21 cellular contexts compared by ENCODE assay signal in the genomic region with DNA sequence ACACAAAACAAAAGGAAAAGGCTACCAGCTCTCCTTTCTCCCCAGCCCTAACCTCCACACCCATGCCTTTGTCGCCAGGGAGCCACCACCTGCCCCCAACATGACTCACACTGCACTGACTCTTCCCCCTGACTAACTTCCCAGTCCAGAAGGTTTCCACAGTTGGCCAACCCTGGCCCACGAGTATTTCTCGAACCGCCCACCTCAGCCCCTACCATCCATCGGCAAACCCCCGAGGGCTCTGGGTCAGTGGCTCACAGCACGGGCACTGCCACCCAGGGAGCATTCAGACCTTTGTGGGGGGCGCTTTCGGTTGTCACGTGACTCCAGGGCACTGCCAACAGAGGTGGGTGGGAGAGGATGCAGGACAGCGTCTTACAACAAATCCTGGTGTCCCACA.
A peak's percentile ranks its signal among the peaks of the same experiment; 100 is the strongest.
DNase-seq lines count a peak whose midpoint lies in the region; ATAC-seq, FAIRE-seq and TF ChIP-seq lines count a peak whose summit lies in the region.
"Had no signal": no experiment of that assay in that cellular context is flagged by ENCODE, and none has a peak within 500 bp of the region (broad histone marks: within the 10 kb centered on the region; RNA-seq: fewer than 3 reads in every experiment).

No MANE protein-coding gene starts in this region.

- no TSS peak for BruUV-seq in K562 (replicated peaks; lab: Mats Ljungman, UMichigan)

- TF ChIP-seq EP300 in K562 (IDR thresholded peaks at IDR 0.05; ENCODE audit: low read length) = no peak

- H3K36me3 ChIP-seq in K562 (ENCODE audit: control insufficient read depth, insufficient read depth, low read length) = no peaks in the 10 kb centered on the region
- H3K36me3 ChIP-seq in naive thymus-derived CD4-positive, alpha-beta T cell (ENCODE audit: control insufficient read depth in 2 of 3, insufficient read depth in 3 of 3, low read length in 3 of 3) = no peaks in the 10 kb centered on the region
- H3K36me3 ChIP-seq: left lung, ovary, sigmoid colon, vagina had no signal

- H3K27ac Mint-ChIP-seq in nephron = peak overlapping the region; percentile 29 to 45 (median 33)
- no peak overlapping the region for H3K27ac Mint-ChIP-seq in activated naive CD8-positive, alpha-beta T cell treated with anti-CD3 and anti-CD28 coated beads for 36 hours
- H3K27ac Mint-ChIP-seq in naive thymus-derived CD4-positive, alpha-beta T cell = no peak overlapping the region
- H3K27ac Mint-ChIP-seq: activated B cell treated with CpG ODN at 0.5 μM for 24 hours; activated CD8-positive, alpha-beta T cell treated with anti-CD3 and anti-CD28 coated beads for 36 hours; activated naive CD8-positive, alpha-beta T cell; stimulated activated naive CD8-positive, alpha-beta T cell treated with anti-CD3 and anti-CD28 coated beads, Interleukin-15, Interleukin-2, amounts not matched to agents 100 ng/mL and 50 ng/mL, for 24 hours had no signal

- H3K36me3 Mint-ChIP-seq in nephron (ENCODE audit: low read depth) = no peaks in the 10 kb centered on the region
- no peaks in the 10 kb centered on the region for H3K36me3 Mint-ChIP-seq in activated naive CD8-positive, alpha-beta T cell treated with anti-CD3 and anti-CD28 coated beads for 36 hours
- H3K36me3 Mint-ChIP-seq in naive thymus-derived CD4-positive, alpha-beta T cell = no peaks in the 10 kb centered on the region
- H3K36me3 Mint-ChIP-seq: activated naive CD8-positive, alpha-beta T cell; brain had no signal

- no peaks in the 10 kb centered on the region for H3K4me1 ChIP-seq in K562 (replicated peaks in 1 of 2; ENCODE audit: control insufficient read depth in 2 of 2, insufficient read depth in 2 of 2, low read length in 2 of 2)
- H3K4me1 ChIP-seq in naive thymus-derived CD4-positive, alpha-beta T cell (ENCODE audit: control insufficient read depth in 2 of 2, insufficient read depth in 2 of 2, low read length in 2 of 2) = peaks cover 0 to 13% of the 10 kb centered on the region in 2 donors
- H3K4me1 ChIP-seq: foreskin keratinocyte had no signal

- no peaks in the 10 kb centered on the region for H3K9me1 ChIP-seq in K562 (ENCODE audit: control insufficient read depth, insufficient read depth, low read length)

- POLR2A ChIA-PET in K562 (lab: Yijun Ruan, JAX) = no interaction called here
- POLR2A ChIA-PET in naive thymus-derived CD4-positive, alpha-beta T cell (lab: Charles Lee) = no interaction called here

- no peak for TF ChIP-seq RAD21 in K562 (CRISPR knock-in tag; conservative IDR thresholded peaks at IDR 0.05 in 1 of 2, IDR thresholded peaks at IDR 0.05 in 1 of 2)

- H3K9me3 Mint-ChIP-seq in nephron = no peaks in the 10 kb centered on the region
- H3K9me3 Mint-ChIP-seq in activated naive CD8-positive, alpha-beta T cell treated with anti-CD3 and anti-CD28 coated beads for 36 hours = no peaks in the 10 kb centered on the region
- H3K9me3 Mint-ChIP-seq in naive thymus-derived CD4-positive, alpha-beta T cell = no peaks in the 10 kb centered on the region
- H3K9me3 Mint-ChIP-seq: activated B cell treated with CpG ODN at 0.5 μM for 24 hours; activated CD8-positive, alpha-beta T cell treated with anti-CD3 and anti-CD28 coated beads for 36 hours; brain; stimulated activated naive CD8-positive, alpha-beta T cell treated with anti-CD3 and anti-CD28 coated beads, Interleukin-15, Interleukin-2, amounts not matched to agents 100 ng/mL and 50 ng/mL, for 24 hours had no signal

- H3K9me3 ChIP-seq in K562 (replicated peaks; ENCODE audit: control insufficient read depth, insufficient read depth, low read depth, low read length) = no peaks in the 10 kb centered on the region
- H3K9me3 ChIP-seq in naive thymus-derived CD4-positive, alpha-beta T cell (ENCODE audit: control insufficient read depth in 2 of 3, low read length in 3 of 3) = no peaks in the 10 kb centered on the region
- H3K9me3 ChIP-seq: left lung, ovary, sigmoid colon, vagina had no signal

- no peak for FAIRE-seq in K562 (lab: Jason Lieb, UNC)

- no peak overlapping the region for H3K4me3 Mint-ChIP-seq in nephron
- H3K4me3 Mint-ChIP-seq in activated naive CD8-positive, alpha-beta T cell treated with anti-CD3 and anti-CD28 coated beads for 36 hours = no peak overlapping the region
- H3K4me3 Mint-ChIP-seq in naive thymus-derived CD4-positive, alpha-beta T cell = no peak overlapping the region
- H3K4me3 Mint-ChIP-seq: activated B cell treated with CpG ODN at 0.5 μM for 24 hours; activated CD8-positive, alpha-beta T cell treated with anti-CD3 and anti-CD28 coated beads for 36 hours; activated naive CD8-positive, alpha-beta T cell; brain; stimulated activated naive CD8-positive, alpha-beta T cell treated with anti-CD3 and anti-CD28 coated beads, Interleukin-15, Interleukin-2, amounts not matched to agents 100 ng/mL and 50 ng/mL, for 24 hours had no signal

- CTCF ChIA-PET in K562 (lab: Yijun Ruan, JAX; ENCODE audit: low intra/inter-chr PET ratio) = no interaction called here
- CTCF ChIA-PET in naive thymus-derived CD4-positive, alpha-beta T cell (lab: Charles Lee) = interaction anchor here (1.0 to 1.8 kb wide), 2 partner anchors 10 to 300 kb away, joined by 3 read pairs; no protein-coding TSS in a partner anchor

- H3K4me3 ChIP-seq in K562 = no peak overlapping the region
- H3K4me3 ChIP-seq in naive thymus-derived CD4-positive, alpha-beta T cell (ENCODE audit: low read length) = no peak overlapping the region
- H3K4me3 ChIP-seq: left lung, ovary, sigmoid colon, vagina had no signal

- H3K4me2 ChIP-seq in K562 (ENCODE audit: insufficient read depth, low read length) = no peak overlapping the region

- in situ Hi-C loops in K562 (cut with MboI) = no loop called here

- intact Hi-C loops in K562 (cut with micrococcal nuclease) = loop anchor here (10.0 kb wide), 2 partner anchors 301 to 511 kb away; no protein-coding TSS in a partner anchor
- intact Hi-C loops in naive thymus-derived CD4-positive, alpha-beta T cell (cut with micrococcal nuclease) = no loop called here

- H2AFZ ChIP-seq in K562 (ENCODE audit: low read depth, low read length) = no peak overlapping the region; the same call in 1 of the 2 replicates

- H3K9ac ChIP-seq in K562 (ENCODE audit: insufficient read depth in 1 of 2, low read depth in 2 of 2, low read length in 2 of 2) = no peak overlapping the region

- H3K4me1 Mint-ChIP-seq in nephron = peaks cover 56% of the 10 kb centered on the region
- H3K4me1 Mint-ChIP-seq in activated naive CD8-positive, alpha-beta T cell treated with anti-CD3 and anti-CD28 coated beads for 36 hours = peaks cover 16% of the 10 kb centered on the region
- H3K4me1 Mint-ChIP-seq in naive thymus-derived CD4-positive, alpha-beta T cell = peaks cover 0 to 19% (median 13%) of the 10 kb centered on the region in 7 donors
- H3K4me1 Mint-ChIP-seq: activated B cell treated with CpG ODN at 0.5 μM for 24 hours had no signal

- no peak for ATAC-seq in K562
- no peak for ATAC-seq in naive thymus-derived CD4-positive, alpha-beta T cell
- ATAC-seq: activated CD8-positive, alpha-beta T cell treated with anti-CD3 and anti-CD28 coated beads for 36 hours; foreskin keratinocyte; left lung had no signal

- TF ChIP-seq CTCF in K562 (IDR thresholded peaks at IDR 0.05 in 2 of 3, conservative IDR thresholded peaks at IDR 0.05 in 1 of 3; ENCODE audit: insufficient read depth in 2 of 3, low read depth in 1 of 3, low read length in 3 of 3) (no peak), nephron (IDR thresholded peaks at IDR 0.05; ENCODE audit: unreplicated experiment in 3 of 3) (no peak)

- no peak for TF ChIP-seq POLR2A in K562 (conservative IDR thresholded peaks at IDR 0.05)

- peaks cover 5% of the 10 kb centered on the region; the same call in 1 of the 2 replicates for H4K20me1 ChIP-seq in K562 (replicated peaks; ENCODE audit: control insufficient read depth, insufficient read depth, low read length)

- H3K27me3 Mint-ChIP-seq in nephron (ENCODE audit: low read depth) = no peaks in the 10 kb centered on the region
- no peaks in the 10 kb centered on the region for H3K27me3 Mint-ChIP-seq in activated naive CD8-positive, alpha-beta T cell treated with anti-CD3 and anti-CD28 coated beads for 36 hours
- H3K27me3 Mint-ChIP-seq in naive thymus-derived CD4-positive, alpha-beta T cell = peaks cover 0 to 6% (median 3%) of the 10 kb centered on the region in 5 donors
- H3K27me3 Mint-ChIP-seq: activated B cell treated with CpG ODN at 0.5 μM for 24 hours; activated CD8-positive, alpha-beta T cell treated with anti-CD3 and anti-CD28 coated beads for 36 hours; activated naive CD8-positive, alpha-beta T cell; stimulated activated naive CD8-positive, alpha-beta T cell treated with anti-CD3 and anti-CD28 coated beads, Interleukin-15, Interleukin-2, amounts not matched to agents 100 ng/mL and 50 ng/mL, for 24 hours had no signal

- peaks cover 14 to 58% of the 10 kb centered on the region in 2 experiments; a peak in 4 of 5 replicates for H3K27me3 ChIP-seq in K562 (ENCODE audit: control insufficient read depth in 2 of 2, insufficient read depth in 2 of 2, low read length in 2 of 2)
- no peaks in the 10 kb centered on the region for H3K27me3 ChIP-seq in naive thymus-derived CD4-positive, alpha-beta T cell (ENCODE audit: control insufficient read depth in 2 of 2, insufficient read depth in 2 of 2, low read length in 2 of 2)
- H3K27me3 ChIP-seq: foreskin keratinocyte, left lung, ovary, sigmoid colon, vagina had no signal

- WGBS in K562 (ENCODE audit: insufficient coverage, low coverage, missing lambda C conversion rate) = 5% methylated on average over 8 of the region's 11 CpGs

- no peak overlapping the region for H3K27ac ChIP-seq in K562 (ENCODE audit: extremely low read depth, low read depth, low read length)
- no peak overlapping the region for H3K27ac ChIP-seq in naive thymus-derived CD4-positive, alpha-beta T cell (ENCODE audit: low read depth, low read length)
- H3K27ac ChIP-seq: foreskin keratinocyte, left lung, ovary, sigmoid colon, vagina had no signal

- H3K79me2 ChIP-seq in K562 (ENCODE audit: control insufficient read depth, insufficient read depth, low read length) = no peaks in the 10 kb centered on the region

- DNase-seq in Daoy (ENCODE audit: low read depth) = peak; percentile 41
- DNase-seq in M059J (ENCODE audit: low read depth) = peak; percentile 26
- DNase-seq in K562 (ENCODE audit: extremely low read depth in 1 of 4, low spot score in 3 of 4) = no peak
- no peak for DNase-seq in activated naive CD8-positive, alpha-beta T cell treated with anti-CD3 and anti-CD28 coated beads for 36 hours
- DNase-seq in NCI-H446 (lab: John Stamatoyannopoulos, UW) = no peak
- DNase-seq in naive thymus-derived CD4-positive, alpha-beta T cell = no peak
- no peak for DNase-seq in SK-N-DZ (ENCODE audit: low spot score)
- DNase-seq: activated B cell treated with CpG ODN at 0.5 μM for 24 hours; activated CD8-positive, alpha-beta T cell treated with anti-CD3 and anti-CD28 coated beads for 36 hours; foreskin keratinocyte; left lung; NCI-H1694 treated with DMSO at 0.1 percent for 48 hours; NCI-H2227 treated with DMSO at 0.1 percent for 48 hours; ovary; sigmoid colon; T-helper 1 cell had no signal

Comparison
In these comparisons a context has a peak if more than half of its experiments do, and no peak if none do; other contexts are left out.
1. DNase-seq: peak in Daoy (single experiment) and M059J (single experiment); none in K562 (0 of 4), activated naive CD8-positive, alpha-beta T cell treated with anti-CD3 and anti-CD28 coated beads for 36 hours (single experiment), NCI-H446 (0 of 2), naive thymus-derived CD4-positive, alpha-beta T cell (0 of 9) and SK-N-DZ (single experiment).
2. H3K27ac Mint-ChIP-seq: peak in nephron (3 of 3); none in activated naive CD8-positive, alpha-beta T cell treated with anti-CD3 and anti-CD28 coated beads for 36 hours (single experiment) and naive thymus-derived CD4-positive, alpha-beta T cell (0 of 9).